34 cellular contexts compared by ENCODE assay signal in genomic region chr10:88505680-88506215, GRCh38.
"Had no signal": no experiment of that assay in that cellular context is flagged by ENCODE, and none has a peak within 500 bp of the region (broad histone marks: within the 10 kb centered on the region; RNA-seq: fewer than 3 reads in every experiment).

No MANE protein-coding gene starts in this region.

- H3K4me3 Mint-ChIP-seq: activated CD4-positive, alpha-beta T cell treated with anti-CD3 and anti-CD28 coated beads for 36 hours; activated naive CD4-positive, alpha-beta T cell treated with anti-CD3 and anti-CD28 coated beads for 36 hours; activated naive CD8-positive, alpha-beta T cell treated with anti-CD3 and anti-CD28 coated beads, Interleukin-2, amount 10 ng/mL, durations not matched to agents 7 days and 5 days; brain; dendritic cell treated with granulocyte-macrophage colony-stimulating factor and Interleukin-4, amounts not matched to agents 40 ng/mL and 50 ng/mL, for 4 days; mesothelial cell of epicardium; naive B cell; stimulated activated memory B cell treated with anti-CD40 and anti-IgM and Interleukin-4, amounts not matched to agents 10 μg/mL and 1 μg/mL and 100 μg/mL, for 72 hours; stimulated activated naive CD8-positive, alpha-beta T cell treated with anti-CD3 and anti-CD28 coated beads, Interleukin-15, amount 100 ng/mL, for 72 hours; T-helper 2 cell treated with Interferon-gamma antibody and Interleukin-4, amounts not matched to agents 5 μg/mL and 100 μg/mL, for 36 hours had no signal

- H3K27me3 ChIP-seq: ascending aorta, cardiac muscle cell, esophagus muscularis mucosa, foreskin keratinocyte, heart left ventricle, pancreas, sigmoid colon, thyroid gland, upper lobe of right lung had no signal

- H3K9me3 Mint-ChIP-seq: activated naive CD4-positive, alpha-beta T cell treated with anti-CD3 and anti-CD28 coated beads for 36 hours; activated naive CD8-positive, alpha-beta T cell treated with anti-CD3 and anti-CD28 coated beads, Interleukin-2, amount 10 ng/mL, durations not matched to agents 7 days and 5 days; brain; dendritic cell treated with granulocyte-macrophage colony-stimulating factor and Interleukin-4, amounts not matched to agents 40 ng/mL and 50 ng/mL, for 4 days; stimulated activated naive CD8-positive, alpha-beta T cell treated with anti-CD3 and anti-CD28 coated beads, Interleukin-15, amount 100 ng/mL, for 72 hours; T-helper 2 cell treated with Interferon-gamma antibody and Interleukin-4, amounts not matched to agents 5 μg/mL and 100 μg/mL, for 36 hours had no signal

- H3K27ac ChIP-seq: ascending aorta, cardiac muscle cell, esophagus muscularis mucosa, foreskin keratinocyte, heart left ventricle, pancreas, prostate gland, sigmoid colon, thyroid gland, upper lobe of right lung had no signal

- H3K4me1 Mint-ChIP-seq: activated CD4-positive, alpha-beta T cell treated with anti-CD3 and anti-CD28 coated beads for 36 hours; activated naive CD8-positive, alpha-beta T cell treated with anti-CD3 and anti-CD28 coated beads, Interleukin-2, amount 10 ng/mL, durations not matched to agents 7 days and 5 days; naive B cell; stimulated activated naive CD8-positive, alpha-beta T cell treated with anti-CD3 and anti-CD28 coated beads, Interleukin-15, amount 100 ng/mL, for 72 hours had no signal

- H3K27ac Mint-ChIP-seq: activated CD4-positive, alpha-beta T cell treated with anti-CD3 and anti-CD28 coated beads for 36 hours; activated naive CD4-positive, alpha-beta T cell treated with anti-CD3 and anti-CD28 coated beads for 36 hours; activated naive CD8-positive, alpha-beta T cell treated with anti-CD3 and anti-CD28 coated beads, Interleukin-2, amount 10 ng/mL, durations not matched to agents 7 days and 5 days; brain; dendritic cell treated with granulocyte-macrophage colony-stimulating factor and Interleukin-4, amounts not matched to agents 40 ng/mL and 50 ng/mL, for 4 days; mesothelial cell of epicardium; stimulated activated memory B cell treated with anti-CD40 and anti-IgM and Interleukin-4, amounts not matched to agents 10 μg/mL and 1 μg/mL and 100 μg/mL, for 72 hours; stimulated activated naive CD8-positive, alpha-beta T cell treated with anti-CD3 and anti-CD28 coated beads, Interleukin-15, amount 100 ng/mL, for 72 hours; T-helper 2 cell treated with Interferon-gamma antibody and Interleukin-4, amounts not matched to agents 5 μg/mL and 100 μg/mL, for 36 hours had no signal

- H3K36me3 ChIP-seq: ascending aorta, cardiac muscle cell, esophagus muscularis mucosa, heart left ventricle, pancreas, prostate gland, sigmoid colon, thyroid gland, upper lobe of right lung had no signal

- H3K4me1 ChIP-seq: ascending aorta, esophagus muscularis mucosa, foreskin keratinocyte, heart left ventricle, pancreas, prostate gland, sigmoid colon, upper lobe of right lung had no signal

- H3K27me3 Mint-ChIP-seq: dendritic cell treated with granulocyte-macrophage colony-stimulating factor and Interleukin-4, amounts not matched to agents 40 ng/mL and 50 ng/mL, for 4 days; naive B cell; stimulated activated memory B cell treated with anti-CD40 and anti-IgM and Interleukin-4, amounts not matched to agents 10 μg/mL and 1 μg/mL and 100 μg/mL, for 72 hours; stimulated activated naive CD8-positive, alpha-beta T cell treated with anti-CD3 and anti-CD28 coated beads, Interleukin-15, amount 100 ng/mL, for 72 hours had no signal

- H3K4me3 ChIP-seq: ascending aorta, cardiac muscle cell, esophagus muscularis mucosa, heart left ventricle, pancreas, prostate gland, sigmoid colon, smooth muscle cell, thyroid gland, upper lobe of right lung had no signal

- H3K36me3 Mint-ChIP-seq: activated naive CD8-positive, alpha-beta T cell treated with anti-CD3 and anti-CD28 coated beads, Interleukin-2, amount 10 ng/mL, durations not matched to agents 7 days and 5 days; brain; mesothelial cell of epicardium; naive B cell; stimulated activated memory B cell treated with anti-CD40 and anti-IgM and Interleukin-4, amounts not matched to agents 10 μg/mL and 1 μg/mL and 100 μg/mL, for 72 hours had no signal

- H3K9me3 ChIP-seq: ascending aorta, esophagus muscularis mucosa, heart left ventricle, pancreas, prostate gland, sigmoid colon, thyroid gland, upper lobe of right lung had no signal

- DNase-seq: activated CD4-positive, alpha-beta T cell treated with anti-CD3 and anti-CD28 coated beads for 36 hours; activated CD4-positive, alpha-beta T cell treated with anti-CD3 and anti-CD28 coated beads, Interleukin-2, amount 50 U/mL, for 4 hours; activated CD4-positive, CD25-positive, alpha-beta regulatory T cell; activated effector memory CD4-positive, alpha-beta T cell treated with Interleukin-2 at 50 U/mL for 16 hours; activated naive CD4-positive, alpha-beta T cell treated with anti-CD3 and anti-CD28 coated beads for 36 hours; activated naive CD8-positive, alpha-beta T cell treated with anti-CD3 and anti-CD28 coated beads, Interleukin-2, amount 10 ng/mL, durations not matched to agents 7 days and 5 days; activated T-cell treated with anti-CD3 and anti-CD28 coated beads for 4 hours; foreskin keratinocyte; heart left ventricle; hypothalamus; islet precursor cell; mammary epithelial cell; naive B cell; nucleus accumbens; pancreas; retina; sigmoid colon; stimulated activated CD4-positive, alpha-beta T cell treated with anti-CD3 and anti-CD28 coated beads, Interleukin-1b, Interleukin-23, amount 100 ng/mL, for 48 hours; stimulated activated CD4-positive, alpha-beta T cell treated with anti-CD3 and anti-CD28 coated beads, Interleukin-4, amount 100 ng/mL, for 4 hours; stimulated activated CD8-positive, alpha-beta memory T cell treated with anti-CD3 and anti-CD28 coated beads, Interleukin-4, amount 100 ng/mL, for 48 hours; stimulated activated naive CD8-positive, alpha-beta T cell treated with anti-CD3 and anti-CD28 coated beads, Interleukin-15, amount 100 ng/mL, for 72 hours; T-helper 1 cell; thyroid gland; upper lobe of right lung had no signal
